11 cellular contexts compared by ENCODE assay signal in genomic region chr1:59678809-59679228, GRCh38.
DNase-seq lines count a peak whose midpoint lies in the region; ATAC-seq and FAIRE-seq lines count a peak whose summit lies in the region.
"Had no signal": no experiment of that assay in that cellular context is flagged by ENCODE, and none has a peak within 500 bp of the region (broad histone marks: within the 10 kb centered on the region; RNA-seq: fewer than 3 reads in every experiment).

No MANE protein-coding gene starts in this region.

- no peak overlapping the region for H2BK12ac ChIP-seq in mesenchymal stem cell (ENCODE audit: low read length in 2 of 2)

- no peaks in the 10 kb centered on the region for H3K27me3 Mint-ChIP-seq in stimulated activated memory B cell treated with anti-CD40 and anti-IgM and Interleukin-4, amounts not matched to agents 10 μg/mL and 1 μg/mL and 100 μg/mL, for 72 hours

- H3K79me1 ChIP-seq in mesenchymal stem cell (replicated peaks; ENCODE audit: low read length, poor library complexity, severe bottlenecking) = no peaks in the 10 kb centered on the region

- H3K36me3 ChIP-seq in HUES6 (ENCODE audit: control insufficient read depth, insufficient read depth, low read length) (no peaks in the 10 kb centered on the region), mesenchymal stem cell (ENCODE audit: control insufficient read depth in 1 of 2, insufficient read depth in 2 of 2, low read depth in 1 of 2, low read length in 2 of 2) (peaks cover 0 to 2% of the 10 kb centered on the region in 2 experiments), small intestine (ENCODE audit: control insufficient read depth in 2 of 2, insufficient read depth in 2 of 2, low read length in 2 of 2) (no peaks in the 10 kb centered on the region)
- H3K36me3 ChIP-seq: heart right ventricle had no signal

- no peak overlapping the region for H3K4me3 ChIP-seq in HUES6 (ENCODE audit: low read depth, low read length)
- H3K4me3 ChIP-seq in mesenchymal stem cell (ENCODE audit: insufficient read depth in 1 of 2, low read depth in 1 of 2, low read length in 2 of 2) = no peak overlapping the region
- no peak overlapping the region for H3K4me3 ChIP-seq in small intestine (ENCODE audit: low read depth in 1 of 2, low read length in 2 of 2)
- H3K4me3 ChIP-seq: heart right ventricle had no signal

- peaks cover 9% of the 10 kb centered on the region for H3K4me1 Mint-ChIP-seq in stimulated activated memory B cell treated with anti-CD40 and anti-IgM and Interleukin-4, amounts not matched to agents 10 μg/mL and 1 μg/mL and 100 μg/mL, for 72 hours

- H3K36me3 Mint-ChIP-seq in stimulated activated memory B cell treated with anti-CD40 and anti-IgM and Interleukin-4, amounts not matched to agents 10 μg/mL and 1 μg/mL and 100 μg/mL, for 72 hours = no peaks in the 10 kb centered on the region

- H2AFZ ChIP-seq in mesenchymal stem cell (ENCODE audit: low read depth, low read length) = no peak overlapping the region

- DNase-seq in AG08395 (ENCODE audit: low spot score) (peak; percentile 83), astrocyte of the hippocampus (ENCODE audit: low read depth, low spot score) (peak; percentile 97), mesenchymal stem cell (peak; percentile 99), small intestine (no peak)
- no peak for DNase-seq in stimulated activated CD4-positive, alpha-beta T cell treated with anti-CD3 and anti-CD28 coated beads, Interleukin-2, amount 100 ng/mL, for 24 hours
- DNase-seq: heart right ventricle; NCI-H524 treated with DMSO at 0.1 percent for 48 hours; stimulated activated CD4-positive, alpha-beta T cell treated with anti-CD3 and anti-CD28 coated beads, Interleukin-2, amount 100 ng/mL, for 48 hours had no signal

- no peak overlapping the region for H3K4ac ChIP-seq in mesenchymal stem cell (ENCODE audit: low read depth in 1 of 2, low read length in 2 of 2)

- no peak overlapping the region for H3K18ac ChIP-seq in mesenchymal stem cell (ENCODE audit: low read depth in 1 of 2, low read length in 2 of 2)

- H3K27ac Mint-ChIP-seq in stimulated activated memory B cell treated with anti-CD40 and anti-IgM and Interleukin-4, amounts not matched to agents 10 μg/mL and 1 μg/mL and 100 μg/mL, for 72 hours = no peak overlapping the region

- H3K27me3 ChIP-seq in HUES6 (ENCODE audit: control insufficient read depth, insufficient read depth, low read length) = no peaks in the 10 kb centered on the region
- no peaks in the 10 kb centered on the region for H3K27me3 ChIP-seq in mesenchymal stem cell (ENCODE audit: control insufficient read depth in 1 of 2, insufficient read depth in 1 of 2, low read length in 2 of 2)
- H3K27me3 ChIP-seq in small intestine (ENCODE audit: control insufficient read depth in 2 of 2, insufficient read depth in 2 of 2, low read length in 2 of 2) = no peaks in the 10 kb centered on the region
- H3K27me3 ChIP-seq: heart right ventricle had no signal

- no peak overlapping the region for H3K4me3 Mint-ChIP-seq in stimulated activated memory B cell treated with anti-CD40 and anti-IgM and Interleukin-4, amounts not matched to agents 10 μg/mL and 1 μg/mL and 100 μg/mL, for 72 hours

- peak overlapping the region; percentile 32; the same call in 1 of the 2 replicates for H3K27ac ChIP-seq in HUES6 (ENCODE audit: low read depth, low read length)
- peak overlapping the region; percentile 87 for H3K27ac ChIP-seq in mesenchymal stem cell (ENCODE audit: low read length, poor library complexity, severe bottlenecking)
- no peak overlapping the region for H3K27ac ChIP-seq in small intestine (ENCODE audit: low read depth in 1 of 2, low read length in 1 of 2)

- H2AK5ac ChIP-seq in mesenchymal stem cell (ENCODE audit: low read length, severe bottlenecking) = no peak overlapping the region

- no peak overlapping the region for H3K23ac ChIP-seq in mesenchymal stem cell (ENCODE audit: low read length in 2 of 2)

- H3K9me3 ChIP-seq in HUES6 (ENCODE audit: control insufficient read depth, insufficient read depth, low read depth, low read length) (no peaks in the 10 kb centered on the region), mesenchymal stem cell (ENCODE audit: control insufficient read depth, low read length) (no peaks in the 10 kb centered on the region), small intestine (ENCODE audit: control insufficient read depth, low read depth) (no peaks in the 10 kb centered on the region)
- H3K9me3 ChIP-seq: heart right ventricle had no signal

- H3K14ac ChIP-seq in mesenchymal stem cell (ENCODE audit: low read length in 2 of 2) = no peak overlapping the region

- no peak for ATAC-seq in GM19328 (IDR thresholded peaks at IDR 0.05; ENCODE audit: unreplicated experiment)
- ATAC-seq in stimulated activated memory B cell treated with anti-CD40 and anti-IgM and Interleukin-4, amounts not matched to agents 10 μg/mL and 1 μg/mL and 100 μg/mL, for 72 hours = no peak

- H2BK15ac ChIP-seq in mesenchymal stem cell (ENCODE audit: low read depth, poor library complexity, severe bottlenecking) = no peak overlapping the region

- H4K8ac ChIP-seq in mesenchymal stem cell (ENCODE audit: low read length) = no peak overlapping the region

- no peak overlapping the region for H4K91ac ChIP-seq in mesenchymal stem cell (ENCODE audit: low read length)

- FAIRE-seq in small intestine (lab: Jason Lieb, UNC) = no peak

- H3K9me3 Mint-ChIP-seq in stimulated activated memory B cell treated with anti-CD40 and anti-IgM and Interleukin-4, amounts not matched to agents 10 μg/mL and 1 μg/mL and 100 μg/mL, for 72 hours = no peaks in the 10 kb centered on the region

- H2BK120ac ChIP-seq in mesenchymal stem cell (ENCODE audit: low read depth, low read length) = no peak overlapping the region

- H3K9ac ChIP-seq in HUES6 (ENCODE audit: low read length) (peak overlapping the region; percentile 2), mesenchymal stem cell (ENCODE audit: low read length) (no peak overlapping the region)

- H3K4me1 ChIP-seq in HUES6 (ENCODE audit: control insufficient read depth, insufficient read depth, low read length) (peaks cover 27% of the 10 kb centered on the region), mesenchymal stem cell (ENCODE audit: control insufficient read depth, insufficient read depth, low read depth, low read length) (no peaks in the 10 kb centered on the region), small intestine (ENCODE audit: control insufficient read depth in 2 of 2, insufficient read depth in 1 of 2, low read depth in 1 of 2, low read length in 1 of 2) (no peaks in the 10 kb centered on the region)

- H3K4me2 ChIP-seq in mesenchymal stem cell (ENCODE audit: low read length, poor library complexity, severe bottlenecking) = no peak overlapping the region

- WGBS in mesenchymal stem cell = 0% methylated on average over 2 of the region's 2 CpGs
- WGBS in small intestine, 3 donors = 70 to 93% (median 77%) methylated on average over 2 of the region's 2 CpGs

- no peak overlapping the region for H2BK5ac ChIP-seq in mesenchymal stem cell (ENCODE audit: low read depth, low read length, poor library complexity, severe bottlenecking)

Comparison
In these comparisons a context has a peak if more than half of its experiments do, and no peak if none do; other contexts are left out.
1. DNase-seq: peak in AG08395 (single experiment), astrocyte of the hippocampus (single experiment) and mesenchymal stem cell (single experiment); none in stimulated activated CD4-positive, alpha-beta T cell treated with anti-CD3 and anti-CD28 coated beads, Interleukin-2, amount 100 ng/mL, for 24 hours (0 of 2) and small intestine (single experiment).
2. H3K27ac ChIP-seq: peak in HUES6 (single experiment) and mesenchymal stem cell (single experiment); none in small intestine (0 of 2).